In the genomic region with DNA sequence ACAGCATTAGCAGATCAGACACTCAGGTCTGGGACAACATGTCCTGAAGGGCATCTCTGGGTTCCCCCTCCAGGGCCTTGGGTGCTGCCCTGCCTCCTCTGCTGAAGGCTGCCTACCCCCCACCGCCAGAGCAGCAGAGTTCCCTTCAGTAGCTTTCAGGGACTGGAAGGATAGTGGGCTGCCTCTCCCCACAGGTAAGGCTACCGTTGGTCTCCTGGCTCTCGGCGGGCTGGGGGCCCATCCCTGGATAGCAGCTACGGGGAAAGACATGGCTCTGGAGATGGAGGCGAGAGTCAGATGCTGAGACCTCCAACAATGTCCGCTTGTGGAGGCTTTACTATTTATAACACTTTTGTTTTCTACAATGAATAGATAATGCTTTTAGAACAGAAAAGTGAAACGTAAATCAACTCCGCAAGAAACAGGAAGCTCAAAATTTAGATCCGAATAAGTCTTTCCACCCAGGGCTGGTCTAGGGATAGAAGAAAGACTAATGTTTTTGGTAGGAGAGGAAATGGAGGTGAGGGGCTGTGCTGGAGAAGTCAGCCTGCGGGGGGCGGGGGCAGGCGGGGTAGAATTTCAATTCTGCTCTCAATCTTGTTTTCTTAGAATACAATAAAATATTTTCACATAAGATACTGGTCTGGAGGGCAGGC, we compare ENCODE assay signal across 16 cellular contexts. TPM values are rescaled to one million over a fixed set of nuclear protein-coding genes. Genes with fewer than 3 reads are reported as not detected.
DNase-seq lines count a peak whose midpoint lies in the region; ATAC-seq and TF ChIP-seq lines count a peak whose summit lies in the region.
"Had no signal": no experiment of that assay in that cellular context is flagged by ENCODE, and none has a peak within 500 bp of the region (broad histone marks: within the 10 kb centered on the region; RNA-seq: fewer than 3 reads in every experiment).

No MANE protein-coding gene starts in this region.

- WGBS in trophoblast cell (ENCODE audit: extremely low coverage, insufficient coverage, insufficient read length): no CpG with 5 or more reads among the region's 13 CpGs

- peaks cover 9 to 11% of the 10 kb centered on the region in 2 experiments for H3K4me1 ChIP-seq in trophoblast cell (ENCODE audit: control insufficient read depth in 1 of 2, insufficient read depth in 2 of 2, low read length in 2 of 2)
- H3K4me1 ChIP-seq: right lobe of liver had no signal

- CTCF ChIA-PET in activated CD4-positive, alpha-beta T cell treated with anti-CD3 and anti-CD28 coated beads, Interleukin-2, amount 10 ng/mL, durations not matched to agents 7 days and 5 days (lab: Charles Lee): interaction anchor here (1.1 to 2.5 kb wide), 7 partner anchors 9 to 171 kb away, joined by 3 to 13 read pairs (median 4); no protein-coding TSS in a partner anchor
- CTCF ChIA-PET in HEK293T (lab: Yijun Ruan, JAX): no interaction called here

- H4K8ac ChIP-seq in trophoblast cell (ENCODE audit: low read depth, low read length): no peak overlapping the region

- H3K4me1 Mint-ChIP-seq in activated CD4-positive, alpha-beta T cell treated with anti-CD3 and anti-CD28 coated beads, Interleukin-2, amount 10 ng/mL, durations not matched to agents 7 days and 5 days: peaks cover 87% of the 10 kb centered on the region
- H3K4me1 Mint-ChIP-seq in IgD-negative memory B cell: peaks cover 30 to 54% (median 51%) of the 10 kb centered on the region in 3 donors

- H4K91ac ChIP-seq in trophoblast cell (ENCODE audit: low read depth, low read length): no peak overlapping the region

- no peak overlapping the region for H3K14ac ChIP-seq in trophoblast cell (ENCODE audit: low read length)

- H3K4me3 ChIP-seq in trophoblast cell (ENCODE audit: low read depth, low read length): no peak overlapping the region
- H3K4me3 ChIP-seq: right lobe of liver had no signal

- no peak overlapping the region for H3K9ac ChIP-seq in trophoblast cell (ENCODE audit: low read length)

- H3K4me2 ChIP-seq in trophoblast cell (ENCODE audit: low read length): no peak overlapping the region

- H2AFZ ChIP-seq in trophoblast cell (ENCODE audit: insufficient read depth, low read length, poor library complexity): peak overlapping the region; percentile 11

- no peak overlapping the region for H4K12ac ChIP-seq in trophoblast cell (ENCODE audit: low read depth, low read length)

- no peaks in the 10 kb centered on the region for H3K79me1 ChIP-seq in trophoblast cell (ENCODE audit: low read length)

- peak overlapping the region; percentile 46 for H2BK120ac ChIP-seq in trophoblast cell (ENCODE audit: insufficient read depth, low read length, poor library complexity)

- peak overlapping the region; percentile 59 for H2AK5ac ChIP-seq in trophoblast cell (ENCODE audit: low read length)

- peak overlapping the region; percentile 87 for H3K27ac Mint-ChIP-seq in activated CD4-positive, alpha-beta T cell treated with anti-CD3 and anti-CD28 coated beads, Interleukin-2, amount 10 ng/mL, durations not matched to agents 7 days and 5 days
- peak overlapping the region; percentile 27 to 91 (median 39) for H3K27ac Mint-ChIP-seq in IgD-negative memory B cell

- H3K9me3 Mint-ChIP-seq in activated CD4-positive, alpha-beta T cell treated with anti-CD3 and anti-CD28 coated beads, Interleukin-2, amount 10 ng/mL, durations not matched to agents 7 days and 5 days: peaks cover 8% of the 10 kb centered on the region
- peaks cover 0 to 1% (median under 1%) of the 10 kb centered on the region in 3 donors for H3K9me3 Mint-ChIP-seq in IgD-negative memory B cell

- POLR2A ChIA-PET in activated CD4-positive, alpha-beta T cell treated with anti-CD3 and anti-CD28 coated beads, Interleukin-2, amount 10 ng/mL, durations not matched to agents 7 days and 5 days (lab: Charles Lee): no interaction called here
- POLR2A ChIA-PET in HEK293T (lab: Yijun Ruan, JAX): interaction anchor here (1.2 kb wide), 1 partner anchor 59 kb away, joined by 3 read pairs; a partner anchor contains a TSS

- peaks cover 48% of the 10 kb centered on the region for H3K36me3 Mint-ChIP-seq in activated CD4-positive, alpha-beta T cell treated with anti-CD3 and anti-CD28 coated beads, Interleukin-2, amount 10 ng/mL, durations not matched to agents 7 days and 5 days (ENCODE audit: low read depth)
- no peaks in the 10 kb centered on the region for H3K36me3 Mint-ChIP-seq in IgD-negative memory B cell

- no peaks in the 10 kb centered on the region for H3K79me2 ChIP-seq in trophoblast cell (ENCODE audit: control insufficient read depth, insufficient read depth, low read length, poor library complexity)

- no peak overlapping the region for H3K4ac ChIP-seq in trophoblast cell (ENCODE audit: low read depth, low read length)

- no peaks in the 10 kb centered on the region for H3K27me3 ChIP-seq in trophoblast cell (ENCODE audit: insufficient read depth, low read length)
- H3K27me3 ChIP-seq: right lobe of liver had no signal

- no peak overlapping the region for H3K23ac ChIP-seq in trophoblast cell (ENCODE audit: low read length)

- no peaks in the 10 kb centered on the region for H3K36me3 ChIP-seq in trophoblast cell (ENCODE audit: control insufficient read depth in 1 of 2, insufficient read depth in 2 of 2, low read length in 2 of 2)
- H3K36me3 ChIP-seq: right lobe of liver had no signal

- H2BK5ac ChIP-seq in trophoblast cell (ENCODE audit: low read depth, low read length, poor library complexity): no peak overlapping the region

- H3K27me3 Mint-ChIP-seq in activated CD4-positive, alpha-beta T cell treated with anti-CD3 and anti-CD28 coated beads, Interleukin-2, amount 10 ng/mL, durations not matched to agents 7 days and 5 days: no peaks in the 10 kb centered on the region
- peaks cover 2% of the 10 kb centered on the region for H3K27me3 Mint-ChIP-seq in IgD-negative memory B cell

- ATAC-seq in HG02588 (IDR thresholded peaks at IDR 0.05; ENCODE audit: unreplicated experiment) (no peak), GM21619 (IDR thresholded peaks at IDR 0.05; ENCODE audit: unreplicated experiment) (no peak)
- ATAC-seq: right lobe of liver had no signal

- H3K27ac ChIP-seq in angular gyrus (ENCODE audit: low read depth, low read length) (peak overlapping the region; percentile 37), trophoblast cell (ENCODE audit: low read depth, low read length) (no peak overlapping the region)
- H3K27ac ChIP-seq: right lobe of liver had no signal

- peak overlapping the region; percentile 29 for H3K4me3 Mint-ChIP-seq in activated CD4-positive, alpha-beta T cell treated with anti-CD3 and anti-CD28 coated beads, Interleukin-2, amount 10 ng/mL, durations not matched to agents 7 days and 5 days
- H3K4me3 Mint-ChIP-seq in IgD-negative memory B cell: peak overlapping the region in 2 of 4 donors; percentile 19 to 71

- no peak overlapping the region for H2BK12ac ChIP-seq in trophoblast cell (ENCODE audit: low read length)

- DNase-seq in activated CD4-positive, alpha-beta T cell treated with anti-CD3 and anti-CD28 coated beads, Interleukin-2, amount 10 ng/mL, durations not matched to agents 7 days and 5 days: no peak
- no peak for DNase-seq in activated CD4-positive, alpha-beta T cell treated with anti-CD3 and anti-CD28 coated beads for 4 hours
- no peak for DNase-seq in trophoblast cell
- DNase-seq in HEK293T (ENCODE audit: extremely low spot score): no peak
- DNase-seq: activated CD4-positive, alpha-beta T cell treated with anti-CD3 and anti-CD28 coated beads for 48 hours; activated gamma-delta T cell; central memory CD4-positive, alpha-beta T cell; DMS 273 treated with DMSO at 0.1 percent for 48 hours; NCI-H82; right lobe of liver; stimulated activated CD4-positive, alpha-beta T cell treated with anti-CD3 and anti-CD28 coated beads, Interleukin-2, amount 100 ng/mL, for 24 hours; T1000 had no signal

- no peak overlapping the region for H3K18ac ChIP-seq in trophoblast cell (ENCODE audit: low read length)

- no peaks in the 10 kb centered on the region for H3K9me3 ChIP-seq in trophoblast cell (ENCODE audit: insufficient read depth, low read depth, low read length)
- H3K9me3 ChIP-seq: right lobe of liver had no signal

TF ChIP-seq in HEK293T, 16 proteins besides CTCF, POLR2A, EP300 and RAD21:
- TF ChIP-seq TARDBP (IDR thresholded peaks at IDR 0.05) (no peak), HDGF (IDR thresholded peaks at IDR 0.05; ENCODE audit: borderline replicate concordance) (no peak), ELF4 (IDR thresholded peaks at IDR 0.05) (no peak), SUZ12 (IDR thresholded peaks at IDR 0.05) (no peak), FOXK2 (IDR thresholded peaks at IDR 0.05) (no peak), SP1 (IDR thresholded peaks at IDR 0.05) (no peak), FOXA1 (IDR thresholded peaks at IDR 0.05) (no peak), ZNF384 (IDR thresholded peaks at IDR 0.05) (no peak), L3MBTL2 (conservative IDR thresholded peaks at IDR 0.05) (no peak), FOXM1 (IDR thresholded peaks at IDR 0.05; ENCODE audit: borderline replicate concordance) (no peak), BHLHE40 (IDR thresholded peaks at IDR 0.05; ENCODE audit: borderline replicate concordance) (no peak), ARNT (IDR thresholded peaks at IDR 0.05) (no peak), LEF1 (IDR thresholded peaks at IDR 0.05; ENCODE audit: borderline replicate concordance) (no peak), NFRKB (IDR thresholded peaks at IDR 0.05) (no peak), CTBP1 (IDR thresholded peaks at IDR 0.05; ENCODE audit: borderline replicate concordance) (no peak)
- TF ChIP-seq, protein P1, sequence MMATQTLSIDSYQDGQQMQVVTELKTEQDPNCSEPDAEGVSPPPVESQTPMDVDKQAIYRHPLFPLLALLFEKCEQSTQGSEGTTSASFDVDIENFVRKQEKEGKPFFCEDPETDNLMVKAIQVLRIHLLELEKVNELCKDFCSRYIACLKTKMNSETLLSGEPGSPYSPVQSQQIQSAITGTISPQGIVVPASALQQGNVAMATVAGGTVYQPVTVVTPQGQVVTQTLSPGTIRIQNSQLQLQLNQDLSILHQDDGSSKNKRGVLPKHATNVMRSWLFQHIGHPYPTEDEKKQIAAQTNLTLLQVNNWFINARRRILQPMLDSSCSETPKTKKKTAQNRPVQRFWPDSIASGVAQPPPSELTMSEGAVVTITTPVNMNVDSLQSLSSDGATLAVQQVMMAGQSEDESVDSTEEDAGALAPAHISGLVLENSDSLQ (IDR thresholded peaks at IDR 0.05): no peak
TF ChIP-seq in HEK293T: peak in this region for 0.

RNA-seq across cellular contexts. Expression of a gene that starts 58.4 kb away (rescaled TPM):
- 100 to 1,000 TPM; 292 to 300 TPM for total RNA-seq in activated CD4-positive, alpha-beta T cell treated with anti-CD3 and anti-CD28 coated beads, Interleukin-2, amount 10 ng/mL, durations not matched to agents 7 days and 5 days
- polyA plus RNA-seq in IgD-negative memory B cell: 20.6 TPM
- 28.8 TPM in 2 replicates for polyA plus RNA-seq in trophoblast cell (2013)
